10 cellular contexts compared by ENCODE assay signal in genomic region chr4:84497835-84498202, GRCh38. TPM values are rescaled to one million over a fixed set of nuclear protein-coding genes. Genes with fewer than 3 reads are reported as not detected.
DNase-seq lines count a peak whose midpoint lies in the region; ATAC-seq and TF ChIP-seq lines count a peak whose summit lies in the region.
"Had no signal": no experiment of that assay in that cellular context is flagged by ENCODE, and none has a peak within 500 bp of the region (broad histone marks: within the 10 kb centered on the region; RNA-seq: fewer than 3 reads in every experiment).

No MANE protein-coding gene starts in this region.

- H3K9me2 ChIP-seq in PC-9 (ENCODE audit: insufficient read depth), result no peaks in the 10 kb centered on the region

- H4K20me1 ChIP-seq in PC-9 (ENCODE audit: insufficient read depth), result no peaks in the 10 kb centered on the region
- no peaks in the 10 kb centered on the region for H4K20me1 ChIP-seq in fibroblast of lung (ENCODE audit: control insufficient read depth, extremely low read depth, insufficient read depth, low read length)

- no peaks in the 10 kb centered on the region for H3K4me1 ChIP-seq in PC-9 (replicated peaks; ENCODE audit: insufficient read depth)
- H3K4me1 ChIP-seq in fibroblast of lung (ENCODE audit: control insufficient read depth, extremely low read depth, insufficient read depth, low read length), result no peaks in the 10 kb centered on the region
- H3K4me1 ChIP-seq in parathyroid adenoma, result no peaks in the 10 kb centered on the region

- CTCF ChIA-PET in BJ (lab: Yijun Ruan, JAX), result interaction anchor here (0.8 kb wide), 1 partner anchor 21 kb away, joined by 3 read pairs; no protein-coding TSS in a partner anchor
- CTCF ChIA-PET in PC-9 (lab: Charles Lee), result no interaction called here

- POLR2A ChIA-PET in BJ (lab: Charles Lee) (no interaction called here), PC-9 (lab: Charles Lee; ENCODE audit: unreplicated experiment) (no interaction called here)

- no peak for TF ChIP-seq POLR2A in erythroblast (IDR thresholded peaks at IDR 0.05; ENCODE audit: low read length)

- H3K9ac ChIP-seq in fibroblast of lung (ENCODE audit: insufficient read depth, low read length) (no peak overlapping the region), parathyroid adenoma (no peak overlapping the region)

- DNase-seq in BJ (ENCODE audit: low read depth), result no peak
- no peak for DNase-seq in PC-9
- no peak for DNase-seq in fibroblast of lung (ENCODE audit: low read depth in 2 of 2)
- no peak for DNase-seq in posterior cingulate gyrus
- DNase-seq in erythroblast (lab: John Stamatoyannopoulos, UW), result no peak
- DNase-seq: hippocampal formation had no signal

- no TSS peak for BruUV-seq in PC-9 (replicated peaks; lab: Mats Ljungman, UMichigan)

- H3K27me3 ChIP-seq in BJ (ENCODE audit: control insufficient read depth, insufficient read depth, low read length) (peaks cover 70% of the 10 kb centered on the region), PC-9 (ENCODE audit: insufficient read depth, low read depth) (no peaks in the 10 kb centered on the region), fibroblast of lung (ENCODE audit: control insufficient read depth, insufficient read depth, low read length) (peaks cover 67% of the 10 kb centered on the region), parathyroid adenoma (ENCODE audit: control insufficient read depth, insufficient read depth, low read length) (peaks cover 61% of the 10 kb centered on the region)

- intact Hi-C loops in PC-9 (cut with micrococcal nuclease; ENCODE audit: unreplicated experiment) (no loop called here), posterior cingulate gyrus (cut with DNase I) (no loop called here)

- H3F3A ChIP-seq in PC-9 (ENCODE audit: insufficient read depth, low read depth), result no peaks in the 10 kb centered on the region

- no peak overlapping the region for H3K27ac ChIP-seq in PC-9
- H3K27ac ChIP-seq in fibroblast of lung (ENCODE audit: insufficient read depth, low read length), result no peak overlapping the region
- H3K27ac ChIP-seq in parathyroid adenoma, result no peak overlapping the region

- no peak for TF ChIP-seq CTCF in BJ (IDR thresholded peaks at IDR 0.05; ENCODE audit: insufficient read depth, low read depth, low read length)
- TF ChIP-seq CTCF in PC-9 (conservative IDR thresholded peaks at IDR 0.05), result no peak
- TF ChIP-seq CTCF in fibroblast of lung (conservative IDR thresholded peaks at IDR 0.05 in 1 of 2, IDR thresholded peaks at IDR 0.05 in 1 of 2; ENCODE audit: low read depth in 1 of 2, low read length in 2 of 2), result no peak
- no peak for TF ChIP-seq CTCF in parathyroid adenoma (IDR thresholded peaks at IDR 0.05)

- H3K4me2 ChIP-seq in PC-9 (peak overlapping the region; percentile 85), fibroblast of lung (ENCODE audit: extremely low read depth, insufficient read depth, low read length) (peak overlapping the region; percentile 66), parathyroid adenoma (ENCODE audit: low read length) (peak overlapping the region; percentile 57)

- ATAC-seq in HG02623 (IDR thresholded peaks at IDR 0.05; ENCODE audit: unreplicated experiment) (no peak), GM18519 (IDR thresholded peaks at IDR 0.05; ENCODE audit: low FRiP score, unreplicated experiment) (no peak)

- H3K79me2 ChIP-seq in PC-9 (ENCODE audit: low read depth), result no peaks in the 10 kb centered on the region
- no peaks in the 10 kb centered on the region for H3K79me2 ChIP-seq in fibroblast of lung (ENCODE audit: control insufficient read depth, insufficient read depth, low read length)
- H3K79me2 ChIP-seq in parathyroid adenoma, result no peaks in the 10 kb centered on the region

- peak overlapping the region; percentile 44 for H3K4me3 ChIP-seq in BJ (ENCODE audit: low read depth, low read length)
- peak overlapping the region; percentile 63 for H3K4me3 ChIP-seq in PC-9
- peak overlapping the region in 3 of 4 experiments; percentile 42 to 71 (median 47) for H3K4me3 ChIP-seq in fibroblast of lung (replicated peaks in 1 of 4; ENCODE audit: control extremely low read depth in 1 of 4, insufficient read depth in 1 of 4, low read depth in 3 of 4, low read length in 4 of 4)
- no peak overlapping the region for H3K4me3 ChIP-seq in parathyroid adenoma (ENCODE audit: low read depth, low read length)

- no peaks in the 10 kb centered on the region for H3K36me3 ChIP-seq in BJ (ENCODE audit: control insufficient read depth, insufficient read depth, low read length)
- no peaks in the 10 kb centered on the region for H3K36me3 ChIP-seq in PC-9 (ENCODE audit: low read depth)
- no peaks in the 10 kb centered on the region for H3K36me3 ChIP-seq in fibroblast of lung (ENCODE audit: control insufficient read depth, insufficient read depth, low read length)
- no peaks in the 10 kb centered on the region for H3K36me3 ChIP-seq in parathyroid adenoma (ENCODE audit: control insufficient read depth, insufficient read depth, low read length)

- H2AFZ ChIP-seq in PC-9, result peak overlapping the region; percentile 87
- H2AFZ ChIP-seq in fibroblast of lung (ENCODE audit: low read length), result no peak overlapping the region
- no peak overlapping the region for H2AFZ ChIP-seq in parathyroid adenoma

- no peaks in the 10 kb centered on the region for H3K9me3 ChIP-seq in PC-9 (ENCODE audit: insufficient read depth, low read depth)
- H3K9me3 ChIP-seq in fibroblast of lung (ENCODE audit: control insufficient read depth, insufficient read depth, low read depth, low read length), result no peaks in the 10 kb centered on the region
- H3K9me3 ChIP-seq in parathyroid adenoma (ENCODE audit: control insufficient read depth, low read length), result no peaks in the 10 kb centered on the region

RNA-seq across cellular contexts. Expression of gene NKX6-1, which starts 1.3 kb away (rescaled TPM):
- polyA plus RNA-seq in BJ (2011; rRNA removed) (0.02 TPM in 1 of 2 replicates, not detected in the other), fibroblast of lung (0.47 and 0.75 TPM in 2 replicates)
- polyA minus RNA-seq in BJ (2011; rRNA and poly(A)+ RNA removed), result not detected in 2 replicates
- total RNA-seq in PC-9 (2021) (0.37 and 0.63 TPM in 2 replicates), fibroblast of lung (0.17 and 0.26 TPM in 2 replicates)
- 0.56 and 0.91 TPM in 2 replicates for polyA plus RNA-seq in fibroblast of lung (2012)
- polyA minus RNA-seq in fibroblast of lung (ENCODE audit: low replicate concordance), result 0.52 TPM in 1 of 2 replicates, not detected in the other
- total RNA-seq: activated T-helper 1 cell treated with anti-CD3 and anti-CD28 coated beads, Interleukin-12 subunit alpha, Interleukin-12 subunit beta, Interleukin-2, Interleukin-4 antibody, amounts not matched to agents 30 ng/mL and 10 ng/mL and 1 ng/mL, durations not matched to agents 14 hours and 24 hours and 36 hours had no signal
